ENCODE assay signal across 17 cellular contexts in the genomic region with DNA sequence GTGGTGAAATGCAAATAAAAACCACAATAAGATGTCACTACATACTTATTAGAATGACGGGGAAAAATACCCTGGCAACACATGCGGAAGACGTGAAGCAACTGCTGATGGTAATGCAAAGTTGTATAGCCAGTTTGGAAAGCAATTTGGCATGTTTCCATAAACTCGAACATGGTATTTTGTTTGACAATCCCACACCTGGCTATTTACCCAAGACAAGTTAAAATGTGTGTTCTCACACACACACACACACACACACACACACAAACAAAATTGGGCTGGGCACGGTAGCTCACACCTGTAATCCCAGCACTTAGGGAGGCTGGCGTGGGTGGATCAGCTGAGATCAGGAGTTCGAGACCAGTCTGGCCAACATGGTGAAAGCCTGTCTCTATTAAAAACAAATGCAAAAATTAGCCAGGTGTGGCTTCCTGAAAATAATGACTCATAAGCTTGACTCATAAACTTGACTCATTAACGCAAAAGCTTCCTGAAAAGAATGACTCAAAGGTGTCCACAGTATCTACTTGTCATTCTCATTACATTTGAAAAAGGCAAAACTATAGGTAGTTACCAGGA.
DNase-seq lines count a peak whose midpoint lies in the region; ATAC-seq and TF ChIP-seq lines count a peak whose summit lies in the region.
"Had no signal": no experiment of that assay in that cellular context is flagged by ENCODE, and none has a peak within 500 bp of the region (broad histone marks: within the 10 kb centered on the region; RNA-seq: fewer than 3 reads in every experiment).

No MANE protein-coding gene starts in this region.

- H3K4me3 Mint-ChIP-seq in H9 = no peak overlapping the region
- H3K4me3 Mint-ChIP-seq in osteocyte (ENCODE audit: unreplicated experiment) = no peak overlapping the region
- H3K4me3 Mint-ChIP-seq: dendritic cell treated with granulocyte-macrophage colony-stimulating factor and Interleukin-4, amounts not matched to agents 40 ng/mL and 50 ng/mL, for 4 days; immature natural killer cell had no signal

- no peaks in the 10 kb centered on the region for H3K79me1 ChIP-seq in H9 (ENCODE audit: insufficient read depth, low read depth, low read length, poor library complexity, severe bottlenecking)

- POLR2A ChIA-PET in PC-9 (lab: Charles Lee; ENCODE audit: unreplicated experiment) = interaction anchor here (0.7 to 0.8 kb wide), 2 partner anchors 16 to 216 kb away, joined by 3 to 8 read pairs; no protein-coding TSS in a partner anchor

- H3K4me1 ChIP-seq in PC-9 (replicated peaks; ENCODE audit: insufficient read depth) (peaks cover 19% of the 10 kb centered on the region), H9 (ENCODE audit: insufficient read depth, low read length) (no peaks in the 10 kb centered on the region)

- H3K4me1 Mint-ChIP-seq in H9 (no peaks in the 10 kb centered on the region), osteocyte (ENCODE audit: unreplicated experiment) (no peaks in the 10 kb centered on the region)
- H3K4me1 Mint-ChIP-seq: immature natural killer cell, naive B cell had no signal

- no peaks in the 10 kb centered on the region for H3K23me2 ChIP-seq in H9 (ENCODE audit: insufficient read length, low read depth, low read length, poor library complexity, severe bottlenecking)

- H2BK5ac ChIP-seq in H9 (ENCODE audit: insufficient read length, low read length) = no peak overlapping the region

- CTCF ChIA-PET in PC-9 (lab: Charles Lee) = no interaction called here

- no peak overlapping the region for H2BK12ac ChIP-seq in H9 (ENCODE audit: insufficient read length, low read depth, low read length)

- H3K27ac ChIP-seq in PC-9 (peak overlapping the region; percentile 92), H9 (ENCODE audit: insufficient read length, low read depth, low read length) (no peak overlapping the region)

- H2BK20ac ChIP-seq in H9 (ENCODE audit: low read depth, low read length, poor library complexity, severe bottlenecking) = no peak overlapping the region

- H3K9me3 Mint-ChIP-seq in H9 (peaks cover 4% of the 10 kb centered on the region in 2 experiments; a peak in 4 of 5 replicates), osteocyte (ENCODE audit: unreplicated experiment) (peaks cover 10% of the 10 kb centered on the region)

- H3K27me3 ChIP-seq in PC-9 (ENCODE audit: insufficient read depth, low read depth) = no peaks in the 10 kb centered on the region
- no peaks in the 10 kb centered on the region for H3K27me3 ChIP-seq in H9 (ENCODE audit: insufficient read depth, low read length)

- H2AFZ ChIP-seq in PC-9 (peak overlapping the region; percentile 78), H9 (ENCODE audit: low read length) (no peak overlapping the region)

- no peak overlapping the region for H3K27ac Mint-ChIP-seq in H9
- H3K27ac Mint-ChIP-seq in osteocyte (ENCODE audit: unreplicated experiment) = no peak overlapping the region
- H3K27ac Mint-ChIP-seq: dendritic cell treated with granulocyte-macrophage colony-stimulating factor and Interleukin-4, amounts not matched to agents 40 ng/mL and 50 ng/mL, for 4 days; immature natural killer cell; naive B cell had no signal

- H3K27me3 Mint-ChIP-seq in H9 (ENCODE audit: low read depth) (no peaks in the 10 kb centered on the region), osteocyte (ENCODE audit: unreplicated experiment) (no peaks in the 10 kb centered on the region)
- H3K27me3 Mint-ChIP-seq: dendritic cell treated with granulocyte-macrophage colony-stimulating factor and Interleukin-4, amounts not matched to agents 40 ng/mL and 50 ng/mL, for 4 days; naive B cell had no signal

- H3K36me3 Mint-ChIP-seq in H9 (ENCODE audit: insufficient read depth in 1 of 3, low read depth in 3 of 3) (no peaks in the 10 kb centered on the region), osteocyte (ENCODE audit: unreplicated experiment) (no peaks in the 10 kb centered on the region)
- H3K36me3 Mint-ChIP-seq: naive B cell had no signal

- no peak overlapping the region for H3T11ph ChIP-seq in H9 (ENCODE audit: low read length)

- H3K18ac ChIP-seq in H9 (ENCODE audit: insufficient read length, low read depth, low read length) = no peak overlapping the region

- no peak overlapping the region for H3K9ac ChIP-seq in H9 (ENCODE audit: extremely low read depth, insufficient read length, low read length)

- no peak overlapping the region for H2AK5ac ChIP-seq in H9 (ENCODE audit: insufficient read length, low read length)

- no peak overlapping the region for H4K91ac ChIP-seq in H9 (ENCODE audit: insufficient read length, low read depth, low read length)

- H3K23ac ChIP-seq in H9 (ENCODE audit: insufficient read length, low read depth, low read length) = no peak overlapping the region

- H3K4me2 ChIP-seq in PC-9 (peak overlapping the region; percentile 65), H9 (ENCODE audit: insufficient read depth, insufficient read length, low read length) (no peak overlapping the region)

- no peak overlapping the region for H2BK15ac ChIP-seq in H9 (ENCODE audit: low read depth, low read length)

- no peak overlapping the region for H3K4ac ChIP-seq in H9 (ENCODE audit: low read depth, low read length)

- H3K9me2 ChIP-seq in PC-9 (ENCODE audit: insufficient read depth) = no peaks in the 10 kb centered on the region

- H3K4me3 ChIP-seq in PC-9 = peak overlapping the region; percentile 27; the same call in 1 of the 2 replicates

- H3K9me3 ChIP-seq in PC-9 (ENCODE audit: insufficient read depth, low read depth) (peaks cover 13% of the 10 kb centered on the region; the same call in 1 of the 2 replicates), H9 (ENCODE audit: control insufficient read depth, low read depth, low read length) (no peaks in the 10 kb centered on the region)

- ATAC-seq in esophagus mucosa (peak; percentile 94), GM19395 (IDR thresholded peaks at IDR 0.05; ENCODE audit: unreplicated experiment) (no peak)

- H4K8ac ChIP-seq in H9 (replicated peaks; ENCODE audit: insufficient read length, low read depth, low read length) = no peak overlapping the region

- intact Hi-C loops in PC-9 (cut with micrococcal nuclease; ENCODE audit: unreplicated experiment) = loop anchor here (1.0 to 10.0 kb wide), 5 partner anchors 209 to 787 kb away; no protein-coding TSS in a partner anchor

- no peak overlapping the region for H3K14ac ChIP-seq in H9 (ENCODE audit: insufficient read depth, low read length)

- H3F3A ChIP-seq in PC-9 (ENCODE audit: insufficient read depth, low read depth) = peaks cover 19% of the 10 kb centered on the region

- H4K20me1 ChIP-seq in PC-9 (ENCODE audit: insufficient read depth) (no peaks in the 10 kb centered on the region), H9 (ENCODE audit: control insufficient read depth, insufficient read depth, insufficient read length) (no peaks in the 10 kb centered on the region)

- no CpG with 5 or more reads among the region's 8 CpGs for WGBS in H9 (ENCODE audit: extremely low coverage, insufficient read length, low lambda C conversion rate)

- no peak overlapping the region for H2BK120ac ChIP-seq in H9 (ENCODE audit: low read depth, low read length, poor library complexity, severe bottlenecking)

- BruUV-seq in PC-9 (replicated peaks; lab: Mats Ljungman, UMichigan) = no TSS peak

- TF ChIP-seq CTCF in PC-9 (conservative IDR thresholded peaks at IDR 0.05) = no peak
- no peak for TF ChIP-seq CTCF in H9 (conservative IDR thresholded peaks at IDR 0.05)
- no peak for TF ChIP-seq CTCF in osteocyte (IDR thresholded peaks at IDR 0.05)

- no peak overlapping the region for H4K5ac ChIP-seq in H9 (ENCODE audit: insufficient read length, low read depth, low read length)

- peak; percentile 59 for DNase-seq in COLO668 (lab: John Stamatoyannopoulos, UW; ENCODE audit: unreplicated experiment)
- DNase-seq in HPDE6-E6E7 (ENCODE audit: extremely low spot score) = peak; percentile 54
- DNase-seq in PC-9 = peak; percentile 92 to 94
- DNase-seq in H9 = no peak
- DNase-seq in osteocyte (ENCODE audit: extremely low spot score, unreplicated experiment) = no peak
- no peak for DNase-seq in inferior parietal cortex (ENCODE audit: extremely low spot score)
- DNase-seq: activated CD8-positive, alpha-beta memory T cell treated with anti-CD3 and anti-CD28 coated beads, Interleukin-2, amount 50 U/mL, for 48 hours; foreskin melanocyte; GF-D8; immature natural killer cell; KG1; naive B cell; Right ventricle myocardium superior; stimulated activated naive CD4-positive, alpha-beta T cell treated with Interleukin-2 at 50 U/mL for 16 hours had no signal

- no peaks in the 10 kb centered on the region for H3K36me3 ChIP-seq in PC-9 (ENCODE audit: low read depth)

- no peak overlapping the region for H3K56ac ChIP-seq in H9 (ENCODE audit: insufficient read length, low read depth, low read length)

- H3K79me2 ChIP-seq in PC-9 (ENCODE audit: low read depth) (no peaks in the 10 kb centered on the region), H9 (ENCODE audit: insufficient read depth, low read length) (no peaks in the 10 kb centered on the region)

Comparison
In these comparisons a context has a peak if more than half of its experiments do, and no peak if none do; other contexts are left out.
1. DNase-seq: peak in COLO668 (single experiment), HPDE6-E6E7 (single experiment) and PC-9 (2 of 2); none in H9 (single experiment), osteocyte (single experiment) and inferior parietal cortex (single experiment).